8 cellular contexts compared by ENCODE assay signal in genomic region chr10:44864042-44864436, GRCh38. TPM values are rescaled to one million over a fixed set of nuclear protein-coding genes. Genes with fewer than 3 reads are reported as not detected.
DNase-seq lines count a peak whose midpoint lies in the region; ATAC-seq lines count a peak whose summit lies in the region.

No MANE protein-coding gene starts in this region.

- peak overlapping the region; percentile 83 for H3K4me3 Mint-ChIP-seq in stimulated activated naive CD8-positive, alpha-beta T cell treated with anti-CD3 and anti-CD28 coated beads, Interleukin-15, Interleukin-2, amounts not matched to agents 100 ng/mL and 50 ng/mL, for 24 hours
- H3K4me3 Mint-ChIP-seq in activated naive CD8-positive, alpha-beta T cell treated with anti-CD3 and anti-CD28 coated beads for 36 hours: peak overlapping the region; percentile 86
- peak overlapping the region; percentile 83 for H3K4me3 Mint-ChIP-seq in stimulated activated memory B cell treated with anti-CD40 and anti-IgM and Interleukin-4, amounts not matched to agents 10 μg/mL and 1 μg/mL and 100 μg/mL, for 72 hours

- no peaks in the 10 kb centered on the region for H3K36me3 Mint-ChIP-seq in stimulated activated naive CD8-positive, alpha-beta T cell treated with anti-CD3 and anti-CD28 coated beads, Interleukin-15, Interleukin-2, amounts not matched to agents 100 ng/mL and 50 ng/mL, for 24 hours (ENCODE audit: low read depth)
- H3K36me3 Mint-ChIP-seq in activated naive CD8-positive, alpha-beta T cell treated with anti-CD3 and anti-CD28 coated beads for 36 hours: no peaks in the 10 kb centered on the region
- H3K36me3 Mint-ChIP-seq in stimulated activated memory B cell treated with anti-CD40 and anti-IgM and Interleukin-4, amounts not matched to agents 10 μg/mL and 1 μg/mL and 100 μg/mL, for 72 hours: no peaks in the 10 kb centered on the region

- H3K4me3 ChIP-seq in iPS-18c (ENCODE audit: insufficient read depth, low read depth, low read length): peak overlapping the region; percentile 60

- no peaks in the 10 kb centered on the region for H3K9me3 Mint-ChIP-seq in stimulated activated naive CD8-positive, alpha-beta T cell treated with anti-CD3 and anti-CD28 coated beads, Interleukin-15, Interleukin-2, amounts not matched to agents 100 ng/mL and 50 ng/mL, for 24 hours
- H3K9me3 Mint-ChIP-seq in activated naive CD8-positive, alpha-beta T cell treated with anti-CD3 and anti-CD28 coated beads for 36 hours: no peaks in the 10 kb centered on the region
- no peaks in the 10 kb centered on the region for H3K9me3 Mint-ChIP-seq in stimulated activated memory B cell treated with anti-CD40 and anti-IgM and Interleukin-4, amounts not matched to agents 10 μg/mL and 1 μg/mL and 100 μg/mL, for 72 hours

- H3K4me1 Mint-ChIP-seq in stimulated activated naive CD8-positive, alpha-beta T cell treated with anti-CD3 and anti-CD28 coated beads, Interleukin-15, Interleukin-2, amounts not matched to agents 100 ng/mL and 50 ng/mL, for 24 hours (ENCODE audit: low read depth): peaks cover 13% of the 10 kb centered on the region
- H3K4me1 Mint-ChIP-seq in activated naive CD8-positive, alpha-beta T cell treated with anti-CD3 and anti-CD28 coated beads for 36 hours: peaks cover 16% of the 10 kb centered on the region
- H3K4me1 Mint-ChIP-seq in stimulated activated memory B cell treated with anti-CD40 and anti-IgM and Interleukin-4, amounts not matched to agents 10 μg/mL and 1 μg/mL and 100 μg/mL, for 72 hours: peaks cover 13% of the 10 kb centered on the region

- peaks cover 56% of the 10 kb centered on the region for H3K27me3 Mint-ChIP-seq in stimulated activated naive CD8-positive, alpha-beta T cell treated with anti-CD3 and anti-CD28 coated beads, Interleukin-15, Interleukin-2, amounts not matched to agents 100 ng/mL and 50 ng/mL, for 24 hours
- peaks cover 51% of the 10 kb centered on the region for H3K27me3 Mint-ChIP-seq in activated naive CD8-positive, alpha-beta T cell treated with anti-CD3 and anti-CD28 coated beads for 36 hours
- H3K27me3 Mint-ChIP-seq in stimulated activated memory B cell treated with anti-CD40 and anti-IgM and Interleukin-4, amounts not matched to agents 10 μg/mL and 1 μg/mL and 100 μg/mL, for 72 hours: peaks cover 73% of the 10 kb centered on the region

- H3K9me3 ChIP-seq in iPS-18c (ENCODE audit: control insufficient read depth, insufficient read depth, low read length): peaks cover 2% of the 10 kb centered on the region

- DNase-seq in stimulated activated naive CD8-positive, alpha-beta T cell treated with anti-CD3 and anti-CD28 coated beads, Interleukin-15, Interleukin-2, amounts not matched to agents 100 U/mL and 50 U/mL, for 24 hours: no peak
- DNase-seq in activated naive CD8-positive, alpha-beta T cell treated with anti-CD3 and anti-CD28 coated beads for 36 hours: peak; percentile 23

- no peak for ATAC-seq in stimulated activated naive CD8-positive, alpha-beta T cell treated with anti-CD3 and anti-CD28 coated beads, Interleukin-15, Interleukin-2, amounts not matched to agents 100 U/mL and 50 U/mL, for 24 hours
- no peak for ATAC-seq in stimulated activated memory B cell treated with anti-CD40 and anti-IgM and Interleukin-4, amounts not matched to agents 10 μg/mL and 1 μg/mL and 100 μg/mL, for 72 hours
- ATAC-seq in GM19035 (IDR thresholded peaks at IDR 0.05; ENCODE audit: unreplicated experiment) (no peak), HG02623 (IDR thresholded peaks at IDR 0.05; ENCODE audit: unreplicated experiment) (no peak), HG03457 (IDR thresholded peaks at IDR 0.05; ENCODE audit: unreplicated experiment) (no peak)

- H3K27ac Mint-ChIP-seq in stimulated activated naive CD8-positive, alpha-beta T cell treated with anti-CD3 and anti-CD28 coated beads, Interleukin-15, Interleukin-2, amounts not matched to agents 100 ng/mL and 50 ng/mL, for 24 hours: no peak overlapping the region
- no peak overlapping the region for H3K27ac Mint-ChIP-seq in activated naive CD8-positive, alpha-beta T cell treated with anti-CD3 and anti-CD28 coated beads for 36 hours
- H3K27ac Mint-ChIP-seq in stimulated activated memory B cell treated with anti-CD40 and anti-IgM and Interleukin-4, amounts not matched to agents 10 μg/mL and 1 μg/mL and 100 μg/mL, for 72 hours: no peak overlapping the region

RNA-seq across cellular contexts. Expression of gene TMEM72, which starts 47.1 kb away (rescaled TPM):
- not detected for total RNA-seq in activated naive CD8-positive, alpha-beta T cell treated with anti-CD3 and anti-CD28 coated beads for 36 hours
